ENCODE assay signal across 2 cellular contexts in genomic region chr16:85172465-85173071, GRCh38.
TF ChIP-seq lines count a peak whose summit lies in the region.

No MANE protein-coding gene starts in this region.

TF ChIP-seq in IMR-90, 13 proteins besides CTCF, POLR2A, EP300 and RAD21 (continued from another document):
- TF ChIP-seq NFE2L2 (IDR thresholded peaks at IDR 0.05; ENCODE audit: low read depth, low read length) (no peak), CHD1 (IDR thresholded peaks at IDR 0.05; ENCODE audit: low read depth, low read length) (no peak), RCOR1 (IDR thresholded peaks at IDR 0.05; ENCODE audit: insufficient replicate concordance, low read length) (no peak), CEBPB (IDR thresholded peaks at IDR 0.05; ENCODE audit: low read depth, low read length) (no peak), USF2 (IDR thresholded peaks at IDR 0.05; ENCODE audit: low read depth, low read length) (no peak), SMC3 (IDR thresholded peaks at IDR 0.05; ENCODE audit: low read depth, low read length) (peak; percentile 20; the same call in 1 of the 2 replicates), MXI1 (IDR thresholded peaks at IDR 0.05; ENCODE audit: borderline replicate concordance, low read depth, low read length) (peak; percentile 67; the same call in 1 of the 2 replicates), BHLHE40 (IDR thresholded peaks at IDR 0.05; ENCODE audit: low read depth, low read length) (peak; percentile 62), ELK1 (IDR thresholded peaks at IDR 0.05; ENCODE audit: borderline replicate concordance, low read depth, low read length) (no peak), FOS (IDR thresholded peaks at IDR 0.05; ENCODE audit: low read depth, low read length) (no peak)

TF ChIP-seq in GM12878, 131 proteins besides CTCF, POLR2A, EP300 and RAD21 (continued from another document):
- no peak for TF ChIP-seq FOS (IDR thresholded peaks at IDR 0.05; ENCODE audit: borderline replicate concordance, extremely low read depth, insufficient read length)
- peak; percentile 5; the same call in 1 of the 2 replicates for TF ChIP-seq SMC3 (IDR thresholded peaks at IDR 0.05; ENCODE audit: borderline replicate concordance, low read length)
- 0 out of 2 replicates have a peak, but pooled peaks have one; percentile 8 for TF ChIP-seq GATAD2B (conservative IDR thresholded peaks at IDR 0.05; ENCODE audit: low read depth)
- no peak for TF ChIP-seq MYB (IDR thresholded peaks at IDR 0.05; ENCODE audit: borderline replicate concordance, low read depth, low read length)
- no peak for TF ChIP-seq PML (IDR thresholded peaks at IDR 0.05; ENCODE audit: low read length)
- TF ChIP-seq BCL11A (IDR thresholded peaks at IDR 0.05; ENCODE audit: low read depth, low read length) = no peak
- TF ChIP-seq NR2C1 (IDR thresholded peaks at IDR 0.05) = no peak
- no peak for TF ChIP-seq CEBPZ (IDR thresholded peaks at IDR 0.05; ENCODE audit: low read depth, low read length)
- TF ChIP-seq CEBPB (IDR thresholded peaks at IDR 0.05; ENCODE audit: borderline replicate concordance in 1 of 2, low read depth in 2 of 2, low read length in 2 of 2) = no peak
- TF ChIP-seq BHLHE40 (IDR thresholded peaks at IDR 0.05; ENCODE audit: borderline replicate concordance in 1 of 2, low read depth in 2 of 2, low read length in 1 of 2) = peak in 1 of 2 experiments; percentile 20; a peak in 1 of 4 replicates
- no peak for TF ChIP-seq ZBED1 (IDR thresholded peaks at IDR 0.05; ENCODE audit: borderline replicate concordance)
- no peak for TF ChIP-seq MLLT1 (IDR thresholded peaks at IDR 0.05)
- no peak for TF ChIP-seq CHD2 (IDR thresholded peaks at IDR 0.05; ENCODE audit: borderline replicate concordance, low read depth, low read length)
- TF ChIP-seq ZNF687 (IDR thresholded peaks at IDR 0.05) = no peak
- TF ChIP-seq BMI1 (IDR thresholded peaks at IDR 0.05; ENCODE audit: borderline replicate concordance) = no peak
- no peak for TF ChIP-seq ZBTB40 (IDR thresholded peaks at IDR 0.05; ENCODE audit: borderline replicate concordance)
TF ChIP-seq in GM12878: peak in this region for 3.
